Comparison of ENCODE assay signal across 3 cellular contexts in genomic region chr1:3408751-3409266, GRCh38.
TF ChIP-seq lines count a peak whose summit lies in the region.

No MANE protein-coding gene starts in this region.

TF ChIP-seq in HepG2, 621 proteins besides CTCF, POLR2A, EP300 and RAD21 (continues in another document):
- TF ChIP-seq ZBTB46 (CRISPR knock-in tag; IDR thresholded peaks at IDR 0.05; ENCODE audit: borderline replicate concordance) (no peak), MNT (IDR thresholded peaks at IDR 0.05) (peak; percentile 42; the same call in 1 of the 2 replicates), HNRNPL (IDR thresholded peaks at IDR 0.05; ENCODE audit: low read depth, low read length) (peak; percentile 54; the same call in 1 of the 2 replicates)

TF ChIP-seq in IMR-90, 13 proteins besides CTCF, POLR2A, EP300 and RAD21:
- TF ChIP-seq MAFK (IDR thresholded peaks at IDR 0.05; ENCODE audit: low read depth, low read length), result no peak
- no peak for TF ChIP-seq BHLHE40 (IDR thresholded peaks at IDR 0.05; ENCODE audit: low read depth, low read length)
- no peak for TF ChIP-seq ELK1 (IDR thresholded peaks at IDR 0.05; ENCODE audit: borderline replicate concordance, low read depth, low read length)
- TF ChIP-seq CEBPB (IDR thresholded peaks at IDR 0.05; ENCODE audit: low read depth, low read length), result no peak
- no peak for TF ChIP-seq RCOR1 (IDR thresholded peaks at IDR 0.05; ENCODE audit: insufficient replicate concordance, low read length)
- no peak for TF ChIP-seq SMC3 (IDR thresholded peaks at IDR 0.05; ENCODE audit: low read depth, low read length)
- TF ChIP-seq MXI1 (IDR thresholded peaks at IDR 0.05; ENCODE audit: borderline replicate concordance, low read depth, low read length), result no peak
- TF ChIP-seq MAZ (IDR thresholded peaks at IDR 0.05; ENCODE audit: borderline replicate concordance, low read depth, low read length), result no peak
- no peak for TF ChIP-seq USF2 (IDR thresholded peaks at IDR 0.05; ENCODE audit: low read depth, low read length)
- TF ChIP-seq FOS (IDR thresholded peaks at IDR 0.05; ENCODE audit: low read depth, low read length), result no peak
- no peak for TF ChIP-seq NFE2L2 (IDR thresholded peaks at IDR 0.05; ENCODE audit: low read depth, low read length)
- TF ChIP-seq CHD1 (IDR thresholded peaks at IDR 0.05; ENCODE audit: low read depth, low read length), result no peak
- no peak for TF ChIP-seq RFX5 (IDR thresholded peaks at IDR 0.05; ENCODE audit: low read depth, low read length)

TF ChIP-seq in H1, 55 proteins besides CTCF, POLR2A, EP300 and RAD21:
- no peak for TF ChIP-seq RXRA (IDR thresholded peaks at IDR 0.05; ENCODE audit: insufficient read depth, low read depth, low read length)
- no peak for TF ChIP-seq POLR2AphosphoS5 (IDR thresholded peaks at IDR 0.05; ENCODE audit: low read depth, low read length)
- no peak for TF ChIP-seq USF2 (IDR thresholded peaks at IDR 0.05; ENCODE audit: low read length)
- TF ChIP-seq CBX8 (IDR thresholded peaks at IDR 0.05; ENCODE audit: borderline replicate concordance, low read depth, low read length), result no peak
- TF ChIP-seq MAFK (IDR thresholded peaks at IDR 0.05; ENCODE audit: low read depth, low read length), result no peak
- no peak for TF ChIP-seq CHD1 (IDR thresholded peaks at IDR 0.05; ENCODE audit: low read depth, low read length)
- no peak for TF ChIP-seq NANOG (IDR thresholded peaks at IDR 0.05; ENCODE audit: insufficient read depth, low read depth, low read length, poor library complexity, severe bottlenecking)
